In genomic region chr5:135069895-135070657, GRCh38 we compare ENCODE assay signal across 1 cellular context.
TF ChIP-seq lines count a peak whose summit lies in the region.

No MANE protein-coding gene starts in this region.

TF ChIP-seq in HepG2, 621 proteins besides CTCF, POLR2A, EP300 and RAD21:
- TF ChIP-seq MXI1 (IDR thresholded peaks at IDR 0.05; ENCODE audit: borderline replicate concordance, low read depth, low read length) (no peak), ZNF768 (CRISPR knock-in tag; IDR thresholded peaks at IDR 0.05) (peak; percentile 40; the same call in 1 of the 2 replicates), HNRNPK (IDR thresholded peaks at IDR 0.05; ENCODE audit: low read depth, low read length, poor library complexity, severe bottlenecking) (no peak)
